27 cellular contexts compared by ENCODE assay signal in the genomic region with DNA sequence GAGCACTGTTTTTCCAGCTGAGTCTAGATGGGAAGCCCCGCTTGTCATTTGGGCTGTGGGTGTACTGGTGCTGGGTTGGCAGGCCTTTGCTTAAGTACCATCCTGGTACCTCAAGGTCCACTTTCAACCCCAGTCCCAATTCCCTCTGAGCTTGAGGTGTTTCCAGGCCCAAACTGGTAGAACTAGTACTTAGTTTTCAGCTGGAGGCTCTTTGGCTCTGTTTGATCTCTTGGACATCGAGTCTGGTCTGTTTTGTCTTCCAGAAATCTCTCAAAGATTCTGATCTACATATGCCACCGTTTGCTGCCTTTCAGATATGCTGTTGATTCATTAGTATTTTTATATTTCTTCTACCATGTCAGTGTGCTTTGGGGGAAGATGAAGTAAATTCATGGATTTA.
"Had no signal": no experiment of that assay in that cellular context is flagged by ENCODE, and none has a peak within 500 bp of the region (broad histone marks: within the 10 kb centered on the region; RNA-seq: fewer than 3 reads in every experiment).

No MANE protein-coding gene starts in this region.

- ATAC-seq: naive thymus-derived CD4-positive, alpha-beta T cell; natural killer cell; psoas muscle; right cardiac atrium; right lobe of liver; stimulated activated memory B cell treated with anti-CD40 and anti-IgM and Interleukin-4, amounts not matched to agents 10 μg/mL and 1 μg/mL and 100 μg/mL, for 72 hours; stimulated activated naive CD8-positive, alpha-beta T cell treated with anti-CD3 and anti-CD28 coated beads, Interleukin-15, amount 100 ng/mL, for 72 hours; stimulated activated naive CD8-positive, alpha-beta T cell treated with anti-CD3 and anti-CD28 coated beads, Interleukin-15, Interleukin-2, amounts not matched to agents 100 U/mL and 50 U/mL, for 24 hours; upper lobe of right lung had no signal

- H3K27me3 ChIP-seq: neural progenitor cell, ovary, right lobe of liver, sigmoid colon, suprapubic skin, testis, thyroid gland, tibial nerve, upper lobe of right lung, uterus had no signal

- H3K4me1 ChIP-seq: neural progenitor cell, psoas muscle, right lobe of liver, uterus had no signal

- DNase-seq: natural killer cell; occipital lobe; ovary; posterior cingulate gyrus; psoas muscle; right cardiac atrium; right lobe of liver; sigmoid colon; small intestine; stimulated activated CD4-positive, alpha-beta T cell treated with anti-CD3 and anti-CD28 coated beads, Interleukin-15, amount 100 ng/mL, for 24 hours; stimulated activated CD4-positive, alpha-beta T cell treated with anti-CD3 and anti-CD28 coated beads, Interleukin-2, amount 100 ng/mL, for 24 hours; stimulated activated CD4-positive, alpha-beta T cell treated with anti-CD3 and anti-CD28 coated beads, Interleukin-2, amount 100 ng/mL, for 48 hours; stimulated activated CD4-positive, alpha-beta T cell treated with anti-CD3 and anti-CD28 coated beads, Interleukin-4, amount 100 ng/mL, for 24 hours; stimulated activated CD8-positive, alpha-beta memory T cell treated with anti-CD3 and anti-CD28 coated beads, Interleukin-4, amount 100 ng/mL, for 48 hours; stimulated activated naive CD8-positive, alpha-beta T cell treated with anti-CD3 and anti-CD28 coated beads, Interleukin-15, amount 100 ng/mL, for 72 hours; stimulated activated naive CD8-positive, alpha-beta T cell treated with anti-CD3 and anti-CD28 coated beads, Interleukin-15, Interleukin-2, amounts not matched to agents 100 U/mL and 50 U/mL, for 24 hours; substantia nigra; testis; thyroid gland; upper lobe of right lung; uterus had no signal

- H3K9me3 ChIP-seq: ovary, psoas muscle, right lobe of liver, sigmoid colon, suprapubic skin, testis, thyroid gland, tibial nerve, upper lobe of right lung, uterus had no signal

- H3K36me3 ChIP-seq: neural progenitor cell, ovary, suprapubic skin, thyroid gland, uterus had no signal

- H3K4me3 ChIP-seq: neural progenitor cell, ovary, psoas muscle, right lobe of liver, sigmoid colon, suprapubic skin, testis, thyroid gland, tibial nerve, upper lobe of right lung, uterus had no signal

- H3K27ac ChIP-seq: neural progenitor cell, ovary, parathyroid adenoma, psoas muscle, right lobe of liver, sigmoid colon, suprapubic skin, testis, thyroid gland, tibial nerve, upper lobe of right lung, uterus had no signal
